Comparison of ENCODE assay signal across 8 cellular contexts in the genomic region with DNA sequence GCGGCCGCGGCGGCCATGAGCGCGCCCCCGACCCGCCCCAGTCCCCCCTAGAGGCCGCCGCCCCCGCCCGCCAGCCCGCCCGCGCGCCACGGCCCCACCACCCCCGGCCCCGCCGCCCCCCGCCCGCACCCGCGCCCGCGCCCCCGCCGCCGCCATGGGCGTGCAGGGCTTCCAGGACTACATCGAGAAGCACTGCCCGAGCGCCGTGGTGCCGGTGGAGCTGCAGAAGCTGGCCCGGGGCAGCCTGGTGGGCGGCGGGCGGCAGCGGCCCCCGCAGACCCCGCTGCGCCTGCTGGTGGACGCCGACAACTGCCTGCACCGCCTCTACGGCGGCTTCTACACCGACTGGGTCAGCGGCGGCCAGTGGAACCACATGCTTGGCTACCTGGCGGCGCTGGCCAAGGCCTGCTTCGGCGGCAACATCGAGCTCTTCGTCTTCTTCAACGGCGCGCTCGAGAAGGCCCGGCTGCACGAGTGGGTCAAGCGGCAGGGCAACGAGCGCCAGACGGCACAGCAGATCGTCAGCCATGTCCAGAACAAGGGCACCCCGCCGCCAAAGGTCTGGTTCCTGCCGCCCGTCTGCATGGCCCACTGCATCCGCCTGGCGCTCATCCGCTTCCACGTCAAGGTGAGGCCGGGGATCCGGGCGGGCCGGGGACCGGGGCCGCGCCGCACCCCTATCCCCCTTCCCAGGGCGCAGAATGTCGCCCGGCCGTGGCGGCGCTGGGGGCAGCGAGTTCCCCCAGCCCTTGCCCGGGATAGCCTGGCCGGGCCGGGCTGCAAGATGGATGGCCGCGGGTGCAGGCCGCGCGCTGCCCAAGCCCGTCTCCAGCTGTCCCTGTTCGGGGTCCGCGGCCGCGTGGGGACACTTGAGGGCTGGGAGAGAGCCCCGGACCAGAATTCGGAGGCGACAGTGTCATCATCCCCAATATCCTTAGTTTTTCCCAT. TPM values are rescaled to one million over a fixed set of nuclear protein-coding genes. Genes with fewer than 3 reads are reported as not detected.
A peak's percentile ranks its signal among the peaks of the same experiment; 100 is the strongest.
DNase-seq lines count a peak whose midpoint lies in the region; ATAC-seq and TF ChIP-seq lines count a peak whose summit lies in the region.

No MANE protein-coding gene starts in this region.

- intact Hi-C loops in mucosa of descending colon (cut with DNase I, micrococcal nuclease) = no loop called here

- POLR2A ChIA-PET in AG04450 (lab: Yijun Ruan, JAX) = interaction anchor here (0.6 to 2.0 kb wide), 2 partner anchors 48 to 114 kb away, joined by 3 to 13 read pairs; no protein-coding TSS in a partner anchor

- no peaks in the 10 kb centered on the region for H3K27me3 Mint-ChIP-seq in activated CD8-positive, alpha-beta memory T cell treated with anti-CD3 and anti-CD28 coated beads, Interleukin-2, amount 10 ng/mL, durations not matched to agents 7 days and 5 days
- no peaks in the 10 kb centered on the region for H3K27me3 Mint-ChIP-seq in endodermal cell (ENCODE audit: insufficient read depth)

- 0% methylated on average over 13 to 103 of the region's 108 CpGs for WGBS in endodermal cell (ENCODE audit: insufficient coverage in 1 of 2, insufficient read length in 1 of 2), 2 experiments

- H3K9me3 Mint-ChIP-seq in activated CD8-positive, alpha-beta memory T cell treated with anti-CD3 and anti-CD28 coated beads, Interleukin-2, amount 10 ng/mL, durations not matched to agents 7 days and 5 days (ENCODE audit: low read depth) = no peaks in the 10 kb centered on the region
- no peaks in the 10 kb centered on the region for H3K9me3 Mint-ChIP-seq in endodermal cell

- H3K4me3 Mint-ChIP-seq in activated CD8-positive, alpha-beta memory T cell treated with anti-CD3 and anti-CD28 coated beads, Interleukin-2, amount 10 ng/mL, durations not matched to agents 7 days and 5 days = peak overlapping the region; percentile 86
- peak overlapping the region; percentile 69 for H3K4me3 Mint-ChIP-seq in endodermal cell

- H3K27me3 ChIP-seq in AG04450 (ENCODE audit: control insufficient read depth, insufficient read depth, low read length) (no peaks in the 10 kb centered on the region), MG63 (no peaks in the 10 kb centered on the region), endodermal cell (ENCODE audit: control insufficient read depth, insufficient read depth, low read length, poor library complexity, severe bottlenecking) (no peaks in the 10 kb centered on the region)

- H3K36me3 ChIP-seq in MG63 = peaks cover 62% of the 10 kb centered on the region
- H3K36me3 ChIP-seq in endodermal cell (ENCODE audit: control insufficient read depth, insufficient read depth, low read length) = peaks cover 32% of the 10 kb centered on the region
- H3K36me3 ChIP-seq in mucosa of descending colon (ENCODE audit: low read depth) = no peaks in the 10 kb centered on the region

- peak; percentile 15 for ATAC-seq in GM19035 (IDR thresholded peaks at IDR 0.05; ENCODE audit: unreplicated experiment)
- peak; percentile 10 for ATAC-seq in activated CD8-positive, alpha-beta memory T cell treated with anti-CD3 and anti-CD28 coated beads, Interleukin-2, amount 10 ng/mL, durations not matched to agents 7 days and 5 days
- ATAC-seq in mucosa of descending colon = peak; percentile 8

- DNase-seq in AG04450 (ENCODE audit: low read depth, low spot score) = no peak
- peak; percentile 61 for DNase-seq in MG63
- DNase-seq in activated CD8-positive, alpha-beta memory T cell treated with anti-CD3 and anti-CD28 coated beads, Interleukin-2, amount 10 ng/mL, durations not matched to agents 7 days and 5 days = peak; percentile 71
- DNase-seq in endodermal cell = peak; percentile 84
- DNase-seq in mucosa of descending colon = peak; percentile 52 to 79 (median 74)
- peak; percentile 12 to 34 for DNase-seq in stimulated activated CD8-positive, alpha-beta memory T cell treated with anti-CD3 and anti-CD28 coated beads, Interleukin-7, amount 100 ng/mL, for 4 hours (ENCODE audit: low read depth in 2 of 2)
- DNase-seq in NCI-H446 treated with DMSO at 0.1 percent for 48 hours (lab: John Stamatoyannopoulos, UW) = no peak

- CTCF ChIA-PET in AG04450 (lab: Charles Lee) = interaction anchor here (3.5 kb wide), 1 partner anchor 114 kb away, joined by 63 read pairs; no protein-coding TSS in a partner anchor
- CTCF ChIA-PET in activated CD8-positive, alpha-beta memory T cell treated with anti-CD3 and anti-CD28 coated beads, Interleukin-2, amount 10 ng/mL, durations not matched to agents 7 days and 5 days (lab: Charles Lee) = interaction anchor here (4.6 kb wide), 1 partner anchor 114 kb away, joined by 31 read pairs; no protein-coding TSS in a partner anchor

- peaks cover 37% of the 10 kb centered on the region for H3K36me3 Mint-ChIP-seq in activated CD8-positive, alpha-beta memory T cell treated with anti-CD3 and anti-CD28 coated beads, Interleukin-2, amount 10 ng/mL, durations not matched to agents 7 days and 5 days
- H3K36me3 Mint-ChIP-seq in endodermal cell (ENCODE audit: low read depth) = peaks cover 27% of the 10 kb centered on the region

- peak; percentile 11; the same call in 1 of the 2 replicates for TF ChIP-seq CTCF in AG04450 (IDR thresholded peaks at IDR 0.05; ENCODE audit: low read depth, low read length)
- TF ChIP-seq CTCF in endodermal cell (conservative IDR thresholded peaks at IDR 0.05) = peak; percentile 56
- TF ChIP-seq CTCF in mucosa of descending colon (IDR thresholded peaks at IDR 0.05) = no peak

- H3K4me3 ChIP-seq in AG04450 (ENCODE audit: low read depth, low read length) (peak overlapping the region; percentile 84), MG63 (peak overlapping the region; percentile 62), endodermal cell (ENCODE audit: low read length) (peak overlapping the region; percentile 94), mucosa of descending colon (peak overlapping the region; percentile 78)

- H3K27ac Mint-ChIP-seq in activated CD8-positive, alpha-beta memory T cell treated with anti-CD3 and anti-CD28 coated beads, Interleukin-2, amount 10 ng/mL, durations not matched to agents 7 days and 5 days = peak overlapping the region; percentile 93
- H3K27ac Mint-ChIP-seq in endodermal cell = peak overlapping the region; percentile 96

- peaks cover 51% of the 10 kb centered on the region for H3K4me1 Mint-ChIP-seq in activated CD8-positive, alpha-beta memory T cell treated with anti-CD3 and anti-CD28 coated beads, Interleukin-2, amount 10 ng/mL, durations not matched to agents 7 days and 5 days
- H3K4me1 Mint-ChIP-seq in endodermal cell = peaks cover 6% of the 10 kb centered on the region

- H3K4me1 ChIP-seq in endodermal cell (ENCODE audit: control insufficient read depth, insufficient read depth, low read length) (no peaks in the 10 kb centered on the region), mucosa of descending colon (ENCODE audit: low read depth) (peaks cover 40% of the 10 kb centered on the region)

- peak overlapping the region; percentile 47 for H3K27ac ChIP-seq in AG04450 (ENCODE audit: low read depth, low read length)
- peak overlapping the region; percentile 84 for H3K27ac ChIP-seq in endodermal cell (ENCODE audit: low read depth, low read length)

- H3K9ac ChIP-seq in endodermal cell (ENCODE audit: extremely low read depth, low read length, poor library complexity, severe bottlenecking) = peak overlapping the region; percentile 69

- H3K9me3 ChIP-seq in AG04450 (ENCODE audit: control insufficient read depth, insufficient read depth, low read length) = no peaks in the 10 kb centered on the region; the same call in 1 of the 2 replicates
- no peaks in the 10 kb centered on the region for H3K9me3 ChIP-seq in MG63
- no peaks in the 10 kb centered on the region for H3K9me3 ChIP-seq in endodermal cell (ENCODE audit: control insufficient read depth, low read length)
- no peaks in the 10 kb centered on the region for H3K9me3 ChIP-seq in mucosa of descending colon

RNA-seq across cellular contexts. Expression of gene FAM120A, which starts 0.6 kb away (rescaled TPM):
- 72.6 and 83.7 TPM in 2 replicates for polyA plus RNA-seq in AG04450 (2011; rRNA removed)
- polyA minus RNA-seq in AG04450 (2011; rRNA and poly(A)+ RNA removed) = 165 and 195 TPM in 2 replicates
- 37.9 and 44.1 TPM in 2 replicates for total RNA-seq in MG63 (2014; rRNA removed; shearing (Covaris generic); ENCODE audit: low replicate concordance)
- 100 to 1,000 TPM; 143 to 155 TPM for total RNA-seq in activated CD8-positive, alpha-beta memory T cell treated with anti-CD3 and anti-CD28 coated beads, Interleukin-2, amount 10 ng/mL, durations not matched to agents 7 days and 5 days
- total RNA-seq in endodermal cell (10 to 100 TPM; 38.3 to 46.1 TPM), mucosa of descending colon (100 to 1,000 TPM; 168 to 215 (median 209) TPM)
- 29.2 TPM for polyA plus RNA-seq in endodermal cell (2013, experiment 1 of 2)
- polyA plus RNA-seq in endodermal cell (2013, experiment 2 of 2) = 27.1 TPM

RNA-seq across cellular contexts. Expression of gene FAM120AOS, which starts 1.3 kb away (rescaled TPM):
- polyA plus RNA-seq in AG04450 (2011; rRNA removed) = 36.1 and 42.9 TPM in 2 replicates
- polyA minus RNA-seq in AG04450 (2011; rRNA and poly(A)+ RNA removed) = 16.0 and 19.3 TPM in 2 replicates
- 41.5 and 45.6 TPM in 2 replicates for total RNA-seq in MG63 (2014; rRNA removed; shearing (Covaris generic); ENCODE audit: low replicate concordance)
- total RNA-seq in activated CD8-positive, alpha-beta memory T cell treated with anti-CD3 and anti-CD28 coated beads, Interleukin-2, amount 10 ng/mL, durations not matched to agents 7 days and 5 days = 10 to 100 TPM; 36.2 to 41.2 TPM
- total RNA-seq in endodermal cell (10 to 100 TPM; 44.9 to 47.0 TPM), mucosa of descending colon (10 to 100 TPM; 72.0 to 88.4 (median 73.3) TPM)
- 41.7 TPM for polyA plus RNA-seq in endodermal cell (2013, experiment 1 of 2)
- polyA plus RNA-seq in endodermal cell (2013, experiment 2 of 2) = 35.4 TPM

Comparison
In these comparisons a context has a peak if more than half of its experiments do, and no peak if none do; other contexts are left out.
1. DNase-seq: peak in MG63 (single experiment), activated CD8-positive, alpha-beta memory T cell treated with anti-CD3 and anti-CD28 coated beads, Interleukin-2, amount 10 ng/mL, durations not matched to agents 7 days and 5 days (single experiment), endodermal cell (single experiment), mucosa of descending colon (3 of 3) and stimulated activated CD8-positive, alpha-beta memory T cell treated with anti-CD3 and anti-CD28 coated beads, Interleukin-7, amount 100 ng/mL, for 4 hours (2 of 2); none in AG04450 (single experiment) and NCI-H446 treated with DMSO at 0.1 percent for 48 hours (single experiment).
2. Peak in every context shown above with its lines, with median percentiles within 50 percentile points of each other: H3K4me3 ChIP-seq and ATAC-seq.